Comparison of ENCODE assay signal across 8 cellular contexts in the genomic region with DNA sequence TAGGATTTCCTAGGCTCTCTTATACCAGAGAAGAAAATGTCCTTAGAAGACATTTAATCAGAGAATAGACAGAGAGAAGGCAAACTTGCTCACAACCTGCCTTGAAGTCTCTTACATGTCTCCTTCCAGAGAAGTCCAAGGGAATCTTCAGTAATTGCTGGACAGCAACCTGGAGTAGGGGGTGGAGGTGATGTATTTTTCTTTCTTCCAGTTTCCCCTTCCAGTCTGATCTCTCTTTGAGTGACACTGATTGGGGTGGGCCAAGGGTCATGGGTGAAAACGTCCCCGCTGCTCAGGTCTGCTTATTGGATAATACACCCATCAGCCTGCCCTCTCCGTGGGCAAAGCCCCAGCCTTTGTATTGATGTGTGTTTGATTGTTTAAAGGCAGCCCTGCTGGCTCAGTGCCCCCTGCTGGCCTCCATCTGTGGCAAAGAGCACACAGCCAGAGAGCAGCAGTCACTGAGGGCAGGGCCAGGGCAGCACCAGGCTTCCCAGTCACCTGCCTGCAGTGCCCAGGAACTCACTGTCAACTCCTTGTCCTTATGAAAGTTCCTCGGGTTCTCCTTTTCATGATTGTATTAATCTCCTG. TPM values are rescaled to one million over a fixed set of nuclear protein-coding genes. Genes with fewer than 3 reads are reported as not detected.
DNase-seq lines count a peak whose midpoint lies in the region; ATAC-seq and TF ChIP-seq lines count a peak whose summit lies in the region.
"Had no signal": no experiment of that assay in that cellular context is flagged by ENCODE, and none has a peak within 500 bp of the region (broad histone marks: within the 10 kb centered on the region; RNA-seq: fewer than 3 reads in every experiment).

No MANE protein-coding gene starts in this region.

- POLR2A ChIA-PET in SK-N-SH (lab: Yijun Ruan, JAX): no interaction called here
- POLR2A ChIA-PET in activated naive CD8-positive, alpha-beta T cell treated with anti-CD3 and anti-CD28 coated beads, Interleukin-2, amount 10 ng/mL, durations not matched to agents 7 days and 5 days (lab: Charles Lee): no interaction called here

- peak; percentile 47 for ATAC-seq in GM21423 (IDR thresholded peaks at IDR 0.05; ENCODE audit: unreplicated experiment)
- ATAC-seq in activated naive CD8-positive, alpha-beta T cell treated with anti-CD3 and anti-CD28 coated beads, Interleukin-2, amount 10 ng/mL, durations not matched to agents 7 days and 5 days (ENCODE audit: low read depth): peak; percentile 77
- no peak for ATAC-seq in GM21737 (IDR thresholded peaks at IDR 0.05; ENCODE audit: unreplicated experiment)

- H3K27ac ChIP-seq in SK-N-SH (ENCODE audit: low read depth in 2 of 2, low read length in 1 of 2) (no peak overlapping the region), liver (ENCODE audit: low read depth in 1 of 2, low read length in 2 of 2) (peak overlapping the region; percentile 9 to 81), tibial artery (peak overlapping the region; percentile 83 to 91)

- no peaks in the 10 kb centered on the region for H3K9me3 ChIP-seq in SK-N-SH
- H3K9me3 ChIP-seq in liver (ENCODE audit: control insufficient read depth in 4 of 4, low read length in 3 of 4): no peaks in the 10 kb centered on the region
- no peaks in the 10 kb centered on the region for H3K9me3 ChIP-seq in tibial artery

- H3K4me1 ChIP-seq in SK-N-SH (ENCODE audit: control insufficient read depth in 1 of 2, insufficient read depth in 2 of 2, low read depth in 1 of 2, low read length in 1 of 2) (no peaks in the 10 kb centered on the region; a peak in 1 of 4 replicates), liver (ENCODE audit: control insufficient read depth in 4 of 4, insufficient read depth in 4 of 4, low read length in 3 of 4) (peaks cover 10 to 57% (median 55%) of the 10 kb centered on the region in 4 donors), tibial artery (peaks cover 0 to 49% (median 40%) of the 10 kb centered on the region in 4 donors)

- H3K79me2 ChIP-seq in SK-N-SH (ENCODE audit: insufficient read depth): no peaks in the 10 kb centered on the region

- 82% methylated on average over 4 of the region's 4 CpGs for WGBS in SK-N-SH (ENCODE audit: low lambda C conversion rate)
- WGBS in liver: 41% methylated on average over 4 of the region's 4 CpGs

- H3K4me3 Mint-ChIP-seq in activated naive CD8-positive, alpha-beta T cell treated with anti-CD3 and anti-CD28 coated beads, Interleukin-2, amount 10 ng/mL, durations not matched to agents 7 days and 5 days: no peak overlapping the region

- intact Hi-C loops in tibial artery (cut with DNase I; ENCODE audit: low total_unique reads): no loop called here

- H3K4me1 Mint-ChIP-seq in activated naive CD8-positive, alpha-beta T cell treated with anti-CD3 and anti-CD28 coated beads, Interleukin-2, amount 10 ng/mL, durations not matched to agents 7 days and 5 days: no peaks in the 10 kb centered on the region

- H2AFZ ChIP-seq in SK-N-SH (ENCODE audit: low read depth): no peak overlapping the region

- TF ChIP-seq RAD21 in SK-N-SH (IDR thresholded peaks at IDR 0.05; ENCODE audit: low read length) (peak; percentile 40), liver (IDR thresholded peaks at IDR 0.05) (peak; percentile 70 to 72)

- peak; percentile 18 for DNase-seq in SK-N-SH
- DNase-seq in activated naive CD8-positive, alpha-beta T cell treated with anti-CD3 and anti-CD28 coated beads, Interleukin-2, amount 10 ng/mL, durations not matched to agents 7 days and 5 days: peak; percentile 58
- DNase-seq in tibial artery: no peak
- DNase-seq in epidermal melanocyte (ENCODE audit: insufficient read length, low spot score): no peak

- no peak overlapping the region for H3K4me3 ChIP-seq in SK-N-SH (ENCODE audit: low read depth in 2 of 2, low read length in 1 of 2)
- no peak overlapping the region for H3K4me3 ChIP-seq in liver (ENCODE audit: low read depth in 1 of 3, low read length in 3 of 3)
- H3K4me3 ChIP-seq in tibial artery: no peak overlapping the region
- H3K4me3 ChIP-seq: skin epidermis had no signal

- H3K9me3 Mint-ChIP-seq in activated naive CD8-positive, alpha-beta T cell treated with anti-CD3 and anti-CD28 coated beads, Interleukin-2, amount 10 ng/mL, durations not matched to agents 7 days and 5 days: no peaks in the 10 kb centered on the region

- CTCF ChIA-PET in SK-N-SH (lab: Yijun Ruan, JAX): interaction anchor here (0.6 kb wide), 1 partner anchor 66 kb away, joined by 4 read pairs; no protein-coding TSS in a partner anchor

- no peaks in the 10 kb centered on the region for H4K20me1 ChIP-seq in SK-N-SH (ENCODE audit: insufficient read depth)

- no peaks in the 10 kb centered on the region for H3K9me2 ChIP-seq in SK-N-SH

- no peaks in the 10 kb centered on the region for H3K27me3 ChIP-seq in SK-N-SH (ENCODE audit: insufficient read depth)
- H3K27me3 ChIP-seq in liver (ENCODE audit: control insufficient read depth in 4 of 4, insufficient read depth in 4 of 4, low read length in 3 of 4): no peaks in the 10 kb centered on the region
- H3K27me3 ChIP-seq in tibial artery: no peaks in the 10 kb centered on the region

- H3F3A ChIP-seq in SK-N-SH (replicated peaks; ENCODE audit: insufficient read depth): no peaks in the 10 kb centered on the region

- peak; percentile 39; the same call in 1 of the 2 replicates for TF ChIP-seq CTCF in SK-N-SH (IDR thresholded peaks at IDR 0.05)
- TF ChIP-seq CTCF in liver (IDR thresholded peaks at IDR 0.05; ENCODE audit: low read depth, low read length, missing input control): peak; percentile 42
- no peak for TF ChIP-seq CTCF in tibial artery (IDR thresholded peaks at IDR 0.05)

- no peak for TF ChIP-seq EP300 in SK-N-SH (IDR thresholded peaks at IDR 0.05; ENCODE audit: borderline replicate concordance in 1 of 2, low read depth in 1 of 2, low read length in 1 of 2)

- no peak overlapping the region for H3K9ac ChIP-seq in SK-N-SH
- no peak overlapping the region for H3K9ac ChIP-seq in liver (ENCODE audit: low read depth in 1 of 2, low read length in 2 of 2)

- H3K27me3 Mint-ChIP-seq in activated naive CD8-positive, alpha-beta T cell treated with anti-CD3 and anti-CD28 coated beads, Interleukin-2, amount 10 ng/mL, durations not matched to agents 7 days and 5 days: peaks cover 4% of the 10 kb centered on the region

- no peak overlapping the region for H3K27ac Mint-ChIP-seq in activated naive CD8-positive, alpha-beta T cell treated with anti-CD3 and anti-CD28 coated beads, Interleukin-2, amount 10 ng/mL, durations not matched to agents 7 days and 5 days

- H3K36me3 ChIP-seq in SK-N-SH (replicated peaks in 1 of 2; ENCODE audit: control insufficient read depth in 1 of 2, insufficient read depth in 2 of 2, low read length in 1 of 2) (no peaks in the 10 kb centered on the region), liver (ENCODE audit: control insufficient read depth in 4 of 4, insufficient read depth in 3 of 4, low read depth in 1 of 4, low read length in 3 of 4) (no peaks in the 10 kb centered on the region), tibial artery (no peaks in the 10 kb centered on the region)

- H3K4me2 ChIP-seq in SK-N-SH: no peak overlapping the region

- no peaks in the 10 kb centered on the region for H3K36me3 Mint-ChIP-seq in activated naive CD8-positive, alpha-beta T cell treated with anti-CD3 and anti-CD28 coated beads, Interleukin-2, amount 10 ng/mL, durations not matched to agents 7 days and 5 days

TF ChIP-seq in SK-N-SH, 30 proteins besides CTCF, POLR2A, EP300 and RAD21 (continues in another document):
- peak; percentile 30; the same call in 1 of the 2 replicates for TF ChIP-seq SMC3 (IDR thresholded peaks at IDR 0.05; ENCODE audit: low read depth, low read length)

TF ChIP-seq in liver, 16 proteins besides CTCF, POLR2A, EP300 and RAD21 (continues in another document):
- no peak for TF ChIP-seq NR2F2 (IDR thresholded peaks at IDR 0.05)
- peak; percentile 49 to 59 for TF ChIP-seq HNF4A (conservative IDR thresholded peaks at IDR 0.05)
- no peak for TF ChIP-seq FOXA1 (IDR thresholded peaks at IDR 0.05)
- no peak for TF ChIP-seq JUND (IDR thresholded peaks at IDR 0.05)
- TF ChIP-seq, protein P1, sequence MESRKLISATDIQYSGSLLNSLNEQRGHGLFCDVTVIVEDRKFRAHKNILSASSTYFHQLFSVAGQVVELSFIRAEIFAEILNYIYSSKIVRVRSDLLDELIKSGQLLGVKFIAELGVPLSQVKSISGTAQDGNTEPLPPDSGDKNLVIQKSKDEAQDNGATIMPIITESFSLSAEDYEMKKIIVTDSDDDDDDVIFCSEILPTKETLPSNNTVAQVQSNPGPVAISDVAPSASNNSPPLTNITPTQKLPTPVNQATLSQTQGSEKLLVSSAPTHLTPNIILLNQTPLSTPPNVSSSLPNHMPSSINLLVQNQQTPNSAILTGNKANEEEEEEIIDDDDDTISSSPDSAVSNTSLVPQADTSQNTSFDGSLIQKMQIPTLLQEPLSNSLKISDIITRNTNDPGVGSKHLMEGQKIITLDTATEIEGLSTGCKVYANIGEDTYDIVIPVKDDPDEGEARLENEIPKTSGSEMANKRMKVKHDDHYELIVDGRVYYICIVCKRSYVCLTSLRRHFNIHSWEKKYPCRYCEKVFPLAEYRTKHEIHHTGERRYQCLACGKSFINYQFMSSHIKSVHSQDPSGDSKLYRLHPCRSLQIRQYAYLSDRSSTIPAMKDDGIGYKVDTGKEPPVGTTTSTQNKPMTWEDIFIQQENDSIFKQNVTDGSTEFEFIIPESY (IDR thresholded peaks at IDR 0.05): no peak
- no peak for TF ChIP-seq HNF4G (IDR thresholded peaks at IDR 0.05)

RNA-seq across cellular contexts. Expression of a gene that starts 35.7 kb away (rescaled TPM):
- polyA plus RNA-seq in SK-N-SH (2012; rRNA removed): 83.9 and 120 TPM in 2 replicates
- 87.4 and 103 TPM in 2 replicates for polyA plus RNA-seq in SK-N-SH (2012; cell fraction: cytosol; rRNA removed)
- polyA plus RNA-seq in SK-N-SH (2012; cell fraction: nucleus; rRNA removed): 150 and 219 TPM in 2 replicates
- 10 to 100 TPM; 96.1 to 100.0 TPM for total RNA-seq in activated naive CD8-positive, alpha-beta T cell treated with anti-CD3 and anti-CD28 coated beads, Interleukin-2, amount 10 ng/mL, durations not matched to agents 7 days and 5 days
- total RNA-seq in liver: 100 to 1,000 TPM in 1 of 2 donors, 10 to 100 TPM in 1; 60.8 to 198 TPM
- polyA plus RNA-seq in liver: 10 to 100 TPM; 20.9 to 74.3 TPM

Comparison
In these comparisons a context has a peak if more than half of its experiments do, and no peak if none do; other contexts are left out.
1. DNase-seq: peak in SK-N-SH (single experiment) and activated naive CD8-positive, alpha-beta T cell treated with anti-CD3 and anti-CD28 coated beads, Interleukin-2, amount 10 ng/mL, durations not matched to agents 7 days and 5 days (single experiment); none in tibial artery (0 of 2) and epidermal melanocyte (single experiment).
2. H3K27ac ChIP-seq: peak in liver (2 of 2) and tibial artery (2 of 2); none in SK-N-SH (0 of 2).
3. CTCF ChIP-seq: peak in SK-N-SH (single experiment) and liver (single experiment); none in tibial artery (0 of 2).